ENCODE assay signal across 8 cellular contexts in the genomic region with DNA sequence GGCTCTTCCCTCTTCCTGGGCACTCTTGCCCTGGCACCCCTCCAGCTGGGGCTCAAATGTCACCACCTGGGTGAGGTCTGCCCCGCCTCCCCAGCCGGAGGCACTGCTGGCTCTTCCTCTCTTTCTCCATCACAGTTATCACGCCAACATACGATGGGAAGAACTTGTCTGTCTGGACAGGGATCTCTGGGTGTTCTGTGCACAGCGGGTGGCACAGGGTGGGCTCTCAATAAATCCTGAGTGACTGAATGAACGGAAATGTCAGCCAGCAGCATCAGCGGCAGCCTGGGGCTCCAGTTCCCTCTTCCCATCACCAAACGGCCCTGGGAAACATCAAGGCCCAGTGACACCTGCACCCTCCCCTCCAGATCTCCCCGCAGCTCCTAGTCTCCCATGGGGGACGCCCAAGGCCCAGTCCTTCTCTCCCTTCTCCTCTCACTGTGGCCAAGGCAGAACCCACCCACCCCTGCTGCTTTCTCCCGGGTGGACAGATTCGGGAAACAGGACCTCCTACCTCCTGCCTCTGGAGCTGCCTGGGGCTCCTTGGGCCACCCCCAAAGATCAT. TPM values are rescaled to one million over a fixed set of nuclear protein-coding genes. Genes with fewer than 3 reads are reported as not detected.
DNase-seq lines count a peak whose midpoint lies in the region; ATAC-seq and TF ChIP-seq lines count a peak whose summit lies in the region.

No MANE protein-coding gene starts in this region.

- H3K27ac ChIP-seq in heart right ventricle = peak overlapping the region; percentile 94 to 99 (median 98)
- peak overlapping the region; percentile 90 to 99 (median 97) for H3K27ac ChIP-seq in right lobe of liver

- intact Hi-C loops in heart right ventricle (cut with DNase I) = loop anchor here in 7 of 10 donors (1.0 to 5.0 kb wide), 8 partner anchors 34 to 129 kb away; no protein-coding TSS in a partner anchor
- intact Hi-C loops in cardiac septum (cut with DNase I) = loop anchor here (2.0 to 5.0 kb wide), 2 partner anchors 34 to 129 kb away; no protein-coding TSS in a partner anchor
- intact Hi-C loops in right lobe of liver (cut with DNase I) = no loop called here

- DNase-seq in heart right ventricle (no peak), cardiac septum (ENCODE audit: low spot score) (no peak), right lobe of liver (peak; percentile 89 to 96 (median 94)), type B pancreatic cell (ENCODE audit: extremely low spot score, unreplicated experiment) (no peak)
- DNase-seq in activated naive CD8-positive, alpha-beta T cell treated with anti-CD3 and anti-CD28 coated beads, Interleukin-2, amount 50 U/mL, for 24 hours = no peak
- no peak for DNase-seq in activated CD4-positive, alpha-beta T cell treated with anti-CD3 and anti-CD28 coated beads, Interleukin-2, amount 50 U/mL, for 48 hours

- H3K4me3 Mint-ChIP-seq in activated naive CD8-positive, alpha-beta T cell treated with anti-CD3 and anti-CD28 coated beads, Interleukin-2, amount 50 U/mL, for 24 hours = peak overlapping the region; percentile 87
- H3K4me3 Mint-ChIP-seq in type B pancreatic cell = peak overlapping the region; percentile 79

- no peaks in the 10 kb centered on the region for H3K27me3 ChIP-seq in heart right ventricle
- no peaks in the 10 kb centered on the region for H3K27me3 ChIP-seq in right lobe of liver

- peak; percentile 44 for TF ChIP-seq POLR2A in right lobe of liver (IDR thresholded peaks at IDR 0.05)

- ATAC-seq in heart right ventricle (no peak), right lobe of liver (peak in 2 of 4 donors; percentile 65 to 66), GM21723 (IDR thresholded peaks at IDR 0.05; ENCODE audit: unreplicated experiment) (no peak), HG02678 (IDR thresholded peaks at IDR 0.05; ENCODE audit: unreplicated experiment) (no peak)
- no peak for ATAC-seq in activated naive CD8-positive, alpha-beta T cell treated with anti-CD3 and anti-CD28 coated beads, Interleukin-2, amount 50 U/mL, for 24 hours

- H3K9me3 Mint-ChIP-seq in activated naive CD8-positive, alpha-beta T cell treated with anti-CD3 and anti-CD28 coated beads, Interleukin-2, amount 50 U/mL, for 24 hours = no peaks in the 10 kb centered on the region
- H3K9me3 Mint-ChIP-seq in type B pancreatic cell = no peaks in the 10 kb centered on the region

- WGBS in heart right ventricle, 2 donors = 13 to 18% methylated on average over 12 of the region's 12 CpGs
- whole genome bisulfite sequencing in right lobe of liver (ENCODE audit: insufficient coverage, low coverage, low lambda C conversion rate, missing lambda C conversion rate) = 15% methylated on average over 8 of the region's 12 CpGs

- H3K9me3 ChIP-seq in heart right ventricle (no peaks in the 10 kb centered on the region), right lobe of liver (no peaks in the 10 kb centered on the region)

- no peaks in the 10 kb centered on the region for H3K27me3 Mint-ChIP-seq in activated naive CD8-positive, alpha-beta T cell treated with anti-CD3 and anti-CD28 coated beads, Interleukin-2, amount 50 U/mL, for 24 hours
- H3K27me3 Mint-ChIP-seq in type B pancreatic cell = no peaks in the 10 kb centered on the region

- H3K36me3 ChIP-seq in heart right ventricle = peaks cover 0 to 8% (median 0%) of the 10 kb centered on the region in 9 donors
- H3K36me3 ChIP-seq in right lobe of liver = no peaks in the 10 kb centered on the region

- H3K4me3 ChIP-seq in heart right ventricle (peak overlapping the region in 9 of 10 donors; percentile 10 to 74 (median 59)), right lobe of liver (peak overlapping the region in 2 of 3 donors; percentile 42 to 47)

- no peak for TF ChIP-seq CTCF in heart right ventricle (IDR thresholded peaks at IDR 0.05)
- no peak for TF ChIP-seq CTCF in right lobe of liver (IDR thresholded peaks at IDR 0.05)
- no peak for TF ChIP-seq CTCF in type B pancreatic cell (conservative IDR thresholded peaks at IDR 0.05)

- H3K27ac Mint-ChIP-seq in activated naive CD8-positive, alpha-beta T cell treated with anti-CD3 and anti-CD28 coated beads, Interleukin-2, amount 50 U/mL, for 24 hours = peak overlapping the region; percentile 98
- peak overlapping the region; percentile 98 for H3K27ac Mint-ChIP-seq in type B pancreatic cell

- no peaks in the 10 kb centered on the region for H3K36me3 Mint-ChIP-seq in activated naive CD8-positive, alpha-beta T cell treated with anti-CD3 and anti-CD28 coated beads, Interleukin-2, amount 50 U/mL, for 24 hours (ENCODE audit: low read depth)
- no peaks in the 10 kb centered on the region for H3K36me3 Mint-ChIP-seq in type B pancreatic cell

- peaks cover 67% of the 10 kb centered on the region for H3K4me1 Mint-ChIP-seq in activated naive CD8-positive, alpha-beta T cell treated with anti-CD3 and anti-CD28 coated beads, Interleukin-2, amount 50 U/mL, for 24 hours
- H3K4me1 Mint-ChIP-seq in type B pancreatic cell (ENCODE audit: unreplicated experiment) = peaks cover 26% of the 10 kb centered on the region

- peaks cover 13 to 80% (median 54%) of the 10 kb centered on the region in 9 donors for H3K4me1 ChIP-seq in heart right ventricle
- H3K4me1 ChIP-seq in right lobe of liver = peaks cover 0 to 40% (median 15%) of the 10 kb centered on the region in 4 donors

RNA-seq across cellular contexts. Expression of a gene that starts 0.4 kb away (rescaled TPM):
- 10 to 100 TPM in 1 of 10 donors, 1 to 10 TPM in 9; 4.6 to 12.2 (median 8.3) TPM for total RNA-seq in heart right ventricle
- 10 to 100 TPM in 1 of 2 donors, 1 to 10 TPM in 1; 3.1 to 10.7 TPM for polyA plus RNA-seq in heart right ventricle
- total RNA-seq in cardiac septum = 10.5 TPM
- 10 to 100 TPM in 4 of 6 experiments, 1 to 10 TPM in 2; 7.5 to 17.5 (median 12.1) TPM for total RNA-seq in right lobe of liver
- total RNA-seq in type B pancreatic cell (ENCODE audit: low replicate concordance) = 1.9 and 5.6 TPM in 2 replicates

RNA-seq across cellular contexts. Expression of a gene that starts 3.6 kb away (rescaled TPM):
- total RNA-seq in heart right ventricle = 10 to 100 TPM in 6 of 10 donors, 1 to 10 TPM in 4; 6.0 to 16.9 (median 12.2) TPM
- polyA plus RNA-seq in heart right ventricle = 10 to 100 TPM in 1 of 2 donors, 1 to 10 TPM in 1; 9.9 to 12.9 TPM
- total RNA-seq in cardiac septum = 14.4 TPM
- 10 to 100 TPM in 4 of 6 experiments, 1 to 10 TPM in 2; 7.7 to 17.1 (median 14.3) TPM for total RNA-seq in right lobe of liver
- total RNA-seq in type B pancreatic cell (ENCODE audit: low replicate concordance) = 35.0 and 41.8 TPM in 2 replicates

RNA-seq across cellular contexts. Expression of a gene that starts 28.3 kb away (rescaled TPM):
- total RNA-seq in heart right ventricle (under 1 TPM in 8 of 10 donors, not detected in 2; 0.11 to 0.87 (median 0.33) TPM), cardiac septum (not detected), right lobe of liver (under 1 TPM in 3 of 6 experiments, not detected in 3; 0.10 to 0.28 (median 0.20) TPM), type B pancreatic cell (ENCODE audit: low replicate concordance) (1.2 and 1.3 TPM in 2 replicates)
- under 1 TPM; 0.19 to 0.80 TPM for polyA plus RNA-seq in heart right ventricle

RNA-seq across cellular contexts. Expression of a gene that starts 39.7 kb away (rescaled TPM):
- total RNA-seq in heart right ventricle (100 to 1,000 TPM; 284 to 808 (median 432) TPM), cardiac septum (668 TPM), right lobe of liver (1,000 to 10,000 TPM in 2 of 6 experiments, 100 to 1,000 TPM in 4; 202 to 1,225 (median 767) TPM), type B pancreatic cell (ENCODE audit: low replicate concordance) (229 and 395 TPM in 2 replicates)
- polyA plus RNA-seq in heart right ventricle = 1,000 to 10,000 TPM in 1 of 2 donors, 100 to 1,000 TPM in 1; 103 to 1,899 TPM

RNA-seq across cellular contexts. Expression of a gene that starts 49.2 kb away (rescaled TPM):
- total RNA-seq in heart right ventricle (10 to 100 TPM; 37.4 to 63.4 (median 50.6) TPM), cardiac septum (46.2 TPM), right lobe of liver (10 to 100 TPM; 11.1 to 21.7 (median 19.4) TPM), type B pancreatic cell (ENCODE audit: low replicate concordance) (64.7 and 85.5 TPM in 2 replicates)
- polyA plus RNA-seq in heart right ventricle = 10 to 100 TPM; 24.9 to 32.6 TPM

Comparison
In these comparisons a context has a peak if more than half of its experiments do, and no peak if none do; other contexts are left out.
1. DNase-seq: peak in right lobe of liver (3 of 3); none in heart right ventricle (0 of 2), cardiac septum (single experiment), activated naive CD8-positive, alpha-beta T cell treated with anti-CD3 and anti-CD28 coated beads, Interleukin-2, amount 50 U/mL, for 24 hours (single experiment), type B pancreatic cell (single experiment) and activated CD4-positive, alpha-beta T cell treated with anti-CD3 and anti-CD28 coated beads, Interleukin-2, amount 50 U/mL, for 48 hours (0 of 2).
2. intact Hi-C loops: an anchor here in heart right ventricle (1.0 to 5.0 kb wide) and cardiac septum (2.0 to 5.0 kb wide); none called in right lobe of liver.